32 cellular contexts compared by ENCODE assay signal in the genomic region with DNA sequence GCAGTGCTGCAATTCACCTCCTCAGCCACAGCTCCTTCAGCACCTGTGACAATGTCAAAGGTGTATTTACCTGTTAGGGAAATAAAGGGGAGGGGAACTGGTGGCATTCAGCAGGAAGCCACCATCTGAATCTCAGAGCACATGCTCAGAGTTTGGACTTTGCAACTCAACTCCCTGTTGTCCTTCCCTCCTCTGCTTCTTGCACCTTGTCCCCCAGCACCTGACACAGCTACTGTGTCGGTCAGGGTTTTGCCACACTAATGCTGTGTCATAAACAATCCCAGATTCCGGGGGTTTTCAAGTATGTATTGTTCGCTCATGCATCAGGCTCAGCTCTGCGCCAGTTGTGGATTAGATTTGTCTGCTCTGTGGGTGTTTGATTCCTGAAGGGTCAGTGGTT.
"Had no signal": no experiment of that assay in that cellular context is flagged by ENCODE, and none has a peak within 500 bp of the region (broad histone marks: within the 10 kb centered on the region; RNA-seq: fewer than 3 reads in every experiment).

No MANE protein-coding gene starts in this region.

- H3K27ac ChIP-seq: adrenal gland, body of pancreas, breast epithelium, PC-9, RWPE1, VCaP had no signal

- H3K36me3 Mint-ChIP-seq: activated naive CD4-positive, alpha-beta T cell treated with anti-CD3 and anti-CD28 coated beads, Interleukin-2, amount 50 U/mL, for 72 hours had no signal

- H3K27ac Mint-ChIP-seq: activated CD8-positive, alpha-beta T cell treated with anti-CD3 and anti-CD28 coated beads for 36 hours; activated naive CD4-positive, alpha-beta T cell treated with anti-CD3 and anti-CD28 coated beads for 36 hours; activated T-helper 1 cell treated with anti-CD3 and anti-CD28 coated beads, Interleukin-12 subunit alpha, Interleukin-12 subunit beta, Interleukin-2, Interleukin-4 antibody, amounts not matched to agents 30 ng/mL and 10 ng/mL and 1 ng/mL, durations not matched to agents 14 hours and 24 hours and 36 hours had no signal

- H3K4me2 ChIP-seq: PC-9 had no signal

- H2AFZ ChIP-seq: PC-9 had no signal

- H3K9me3 ChIP-seq: adrenal gland, body of pancreas, breast epithelium had no signal

- H3K4me3 ChIP-seq: adrenal gland, body of pancreas, breast epithelium, PC-9 had no signal

- H3K27me3 ChIP-seq: adrenal gland, body of pancreas, breast epithelium had no signal

- H3K4me3 Mint-ChIP-seq: activated CD8-positive, alpha-beta T cell treated with anti-CD3 and anti-CD28 coated beads for 36 hours; activated naive CD4-positive, alpha-beta T cell treated with anti-CD3 and anti-CD28 coated beads for 36 hours; activated T-cell treated with anti-CD3 and anti-CD28 coated beads, Interleukin-2, amount 50 U/mL, for 4 hours; activated T-helper 1 cell treated with anti-CD3 and anti-CD28 coated beads, Interleukin-12 subunit alpha, Interleukin-12 subunit beta, Interleukin-2, Interleukin-4 antibody, amounts not matched to agents 30 ng/mL and 10 ng/mL and 1 ng/mL, durations not matched to agents 14 hours and 24 hours and 36 hours had no signal

- DNase-seq: activated CD4-positive, alpha-beta T cell treated with anti-CD3 and anti-CD28 coated beads for 1 hour; activated CD4-positive, alpha-beta T cell treated with anti-CD3 and anti-CD28 coated beads for 48 hours; activated CD4-positive, alpha-beta T cell treated with anti-CD3 and anti-CD28 coated beads, Interleukin-2, amount 50 U/mL, for 4 hours; activated CD4-positive, CD25-positive, alpha-beta regulatory T cell; activated CD8-positive, alpha-beta T cell treated with anti-CD3 and anti-CD28 coated beads for 36 hours; activated gamma-delta T cell treated with Interleukin-2 at 50 U/mL for 16 hours; activated naive CD4-positive, alpha-beta T cell treated with anti-CD3 and anti-CD28 coated beads for 36 hours; activated T-cell treated with anti-CD3 and anti-CD28 coated beads for 4 hours; activated T-cell treated with anti-CD3 and anti-CD28 coated beads, Interleukin-2, amount 50 U/mL, for 4 hours; adrenal gland; body of pancreas; NCI-H1092 treated with DMSO at 0.1 percent for 48 hours; NCI-H1417; NCI-H1694; NCI-H2029; NCI-H2107; NCI-H2171; NCI-H510A; NCI-H526; NCI-H748 treated with DMSO at 0.1 percent for 48 hours; NK-92 treated with Interleukin-12 subunit alpha and Interleukin-12 subunit beta, amount 100 ng/mL, for 24 hours; PC-9; SW 1271; T-helper 1 cell; T-helper 2 cell; T-helper 9 cell had no signal

- H3K9me3 Mint-ChIP-seq: activated CD8-positive, alpha-beta T cell treated with anti-CD3 and anti-CD28 coated beads for 36 hours; activated naive CD4-positive, alpha-beta T cell treated with anti-CD3 and anti-CD28 coated beads for 36 hours; activated naive CD4-positive, alpha-beta T cell treated with anti-CD3 and anti-CD28 coated beads, Interleukin-2, amount 50 U/mL, for 72 hours; activated T-cell treated with anti-CD3 and anti-CD28 coated beads, Interleukin-2, amount 50 U/mL, for 4 hours; activated T-helper 1 cell treated with anti-CD3 and anti-CD28 coated beads, Interleukin-12 subunit alpha, Interleukin-12 subunit beta, Interleukin-2, Interleukin-4 antibody, amounts not matched to agents 30 ng/mL and 10 ng/mL and 1 ng/mL, durations not matched to agents 14 hours and 24 hours and 36 hours had no signal

- H3K36me3 ChIP-seq: adrenal gland, breast epithelium had no signal

- H3K4me1 ChIP-seq: adrenal gland, body of pancreas, breast epithelium had no signal

- ATAC-seq: activated CD8-positive, alpha-beta T cell treated with anti-CD3 and anti-CD28 coated beads for 36 hours; activated naive CD4-positive, alpha-beta T cell treated with anti-CD3 and anti-CD28 coated beads, Interleukin-2, amount 50 U/mL, for 72 hours; activated T-cell treated with anti-CD3 and anti-CD28 coated beads, Interleukin-2, amount 50 U/mL, for 4 hours; body of pancreas; Right ventricle myocardium inferior had no signal
